ENCODE assay signal across 18 cellular contexts in the genomic region with DNA sequence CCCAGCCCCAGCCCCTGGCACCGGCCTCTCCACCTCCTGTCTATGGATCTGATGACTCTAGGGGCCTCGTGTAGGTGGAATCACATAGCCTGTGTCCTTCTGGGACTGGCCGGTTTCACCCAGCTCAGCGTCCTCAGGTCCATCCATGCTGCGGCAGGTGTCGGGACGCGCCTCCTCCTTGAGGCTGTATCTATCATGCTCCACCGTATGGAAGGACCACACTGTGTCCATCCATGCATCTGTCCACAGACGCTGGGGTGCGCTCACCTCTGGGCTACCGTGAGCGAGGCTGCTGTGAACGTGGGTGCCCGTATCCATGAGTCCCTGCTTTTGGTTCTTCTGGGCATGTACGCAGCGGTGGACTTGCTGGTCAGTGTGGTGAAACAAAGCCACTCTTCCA.
DNase-seq lines count a peak whose midpoint lies in the region; ATAC-seq lines count a peak whose summit lies in the region.
"Had no signal": no experiment of that assay in that cellular context is flagged by ENCODE, and none has a peak within 500 bp of the region (broad histone marks: within the 10 kb centered on the region; RNA-seq: fewer than 3 reads in every experiment).

No MANE protein-coding gene starts in this region.

- H3K36me3 ChIP-seq in CD4-positive, alpha-beta memory T cell (ENCODE audit: insufficient read depth, low read length), result no peaks in the 10 kb centered on the region
- peaks cover 0 to 4% of the 10 kb centered on the region in 2 experiments for H3K36me3 ChIP-seq in trophoblast cell (ENCODE audit: control insufficient read depth in 1 of 2, insufficient read depth in 2 of 2, low read length in 2 of 2)
- H3K36me3 ChIP-seq: thyroid gland had no signal

- no peak overlapping the region for H2BK5ac ChIP-seq in trophoblast cell (ENCODE audit: low read depth, low read length, poor library complexity)

- no peak overlapping the region for H3K27ac ChIP-seq in CD4-positive, alpha-beta memory T cell (ENCODE audit: low read depth, low read length)
- H3K27ac ChIP-seq in trophoblast cell (ENCODE audit: low read depth, low read length), result no peak overlapping the region
- H3K27ac ChIP-seq: neutrophil, PC-9, thyroid gland had no signal

- H3K27me3 ChIP-seq in CD4-positive, alpha-beta memory T cell (ENCODE audit: insufficient read depth, low read length), result no peaks in the 10 kb centered on the region
- H3K27me3 ChIP-seq in trophoblast cell (ENCODE audit: insufficient read depth, low read length), result no peaks in the 10 kb centered on the region
- H3K27me3 ChIP-seq: neutrophil, thyroid gland had no signal

- no CpG with 5 or more reads among the region's 17 CpGs for WGBS in trophoblast cell (ENCODE audit: extremely low coverage, insufficient coverage, insufficient read length)

- no peak overlapping the region for H4K12ac ChIP-seq in trophoblast cell (ENCODE audit: low read depth, low read length)

- H3K9me3 Mint-ChIP-seq in activated CD8-positive, alpha-beta memory T cell treated with anti-CD3 and anti-CD28 coated beads, Interleukin-2, amount 10 ng/mL, durations not matched to agents 7 days and 5 days (ENCODE audit: low read depth), result no peaks in the 10 kb centered on the region
- no peaks in the 10 kb centered on the region for H3K9me3 Mint-ChIP-seq in CD4-positive, alpha-beta memory T cell
- no peaks in the 10 kb centered on the region for H3K9me3 Mint-ChIP-seq in dendritic cell treated with granulocyte-macrophage colony-stimulating factor and Interleukin-4, amounts not matched to agents 40 ng/mL and 50 ng/mL, for 4 days

- no peak overlapping the region for H2AK5ac ChIP-seq in trophoblast cell (ENCODE audit: low read length)

- peaks cover 15% of the 10 kb centered on the region for H3K4me1 ChIP-seq in CD4-positive, alpha-beta memory T cell (ENCODE audit: insufficient read depth, low read length)
- no peaks in the 10 kb centered on the region for H3K4me1 ChIP-seq in trophoblast cell (ENCODE audit: control insufficient read depth in 1 of 2, insufficient read depth in 2 of 2, low read length in 2 of 2)
- H3K4me1 ChIP-seq: thyroid gland had no signal

- ATAC-seq in activated CD8-positive, alpha-beta memory T cell treated with anti-CD3 and anti-CD28 coated beads, Interleukin-2, amount 10 ng/mL, durations not matched to agents 7 days and 5 days, result peak; percentile 21
- ATAC-seq in left colon (no peak), HG03354 (IDR thresholded peaks at IDR 0.05; ENCODE audit: poor library complexity, severe bottlenecking, unreplicated experiment) (no peak)
- ATAC-seq: stimulated activated naive CD8-positive, alpha-beta T cell treated with anti-CD3 and anti-CD28 coated beads, Interleukin-15, Interleukin-2, amounts not matched to agents 100 U/mL and 50 U/mL, for 24 hours had no signal

- no peaks in the 10 kb centered on the region for H3K79me1 ChIP-seq in trophoblast cell (ENCODE audit: low read length)

- H3K27me3 Mint-ChIP-seq in activated CD8-positive, alpha-beta memory T cell treated with anti-CD3 and anti-CD28 coated beads, Interleukin-2, amount 10 ng/mL, durations not matched to agents 7 days and 5 days, result no peaks in the 10 kb centered on the region
- no peaks in the 10 kb centered on the region for H3K27me3 Mint-ChIP-seq in CD4-positive, alpha-beta memory T cell
- no peaks in the 10 kb centered on the region for H3K27me3 Mint-ChIP-seq in dendritic cell treated with granulocyte-macrophage colony-stimulating factor and Interleukin-4, amounts not matched to agents 40 ng/mL and 50 ng/mL, for 4 days

- peaks cover 10% of the 10 kb centered on the region for H3K4me1 Mint-ChIP-seq in activated CD8-positive, alpha-beta memory T cell treated with anti-CD3 and anti-CD28 coated beads, Interleukin-2, amount 10 ng/mL, durations not matched to agents 7 days and 5 days
- peaks cover 6 to 17% (median 9%) of the 10 kb centered on the region in 4 donors for H3K4me1 Mint-ChIP-seq in CD4-positive, alpha-beta memory T cell
- peaks cover 47% of the 10 kb centered on the region for H3K4me1 Mint-ChIP-seq in dendritic cell treated with granulocyte-macrophage colony-stimulating factor and Interleukin-4, amounts not matched to agents 40 ng/mL and 50 ng/mL, for 4 days (ENCODE audit: low read depth)

- H3K9me3 ChIP-seq in CD4-positive, alpha-beta memory T cell (ENCODE audit: control insufficient read depth in 1 of 2, low read length in 2 of 2), result no peaks in the 10 kb centered on the region
- H3K9me3 ChIP-seq in trophoblast cell (ENCODE audit: insufficient read depth, low read depth, low read length), result peaks cover 5% of the 10 kb centered on the region
- H3K9me3 ChIP-seq: mucosa of descending colon, neutrophil, thyroid gland had no signal

- H3K4me3 Mint-ChIP-seq in activated CD8-positive, alpha-beta memory T cell treated with anti-CD3 and anti-CD28 coated beads, Interleukin-2, amount 10 ng/mL, durations not matched to agents 7 days and 5 days, result no peak overlapping the region
- peak overlapping the region in 5 of 8 donors; percentile 8 to 54 (median 49) for H3K4me3 Mint-ChIP-seq in CD4-positive, alpha-beta memory T cell
- no peak overlapping the region for H3K4me3 Mint-ChIP-seq in dendritic cell treated with granulocyte-macrophage colony-stimulating factor and Interleukin-4, amounts not matched to agents 40 ng/mL and 50 ng/mL, for 4 days

- CTCF ChIA-PET in activated CD8-positive, alpha-beta memory T cell treated with anti-CD3 and anti-CD28 coated beads, Interleukin-2, amount 10 ng/mL, durations not matched to agents 7 days and 5 days (lab: Charles Lee), result no interaction called here
- CTCF ChIA-PET in CD4-positive, alpha-beta memory T cell (lab: Charles Lee; ENCODE audit: partially characterized antibody), result no interaction called here

- H3K4ac ChIP-seq in trophoblast cell (ENCODE audit: low read depth, low read length), result no peak overlapping the region

- no peak overlapping the region for H3K9ac ChIP-seq in trophoblast cell (ENCODE audit: low read length)

- no peak overlapping the region for H3K4me2 ChIP-seq in trophoblast cell (ENCODE audit: low read length)
- H3K4me2 ChIP-seq: PC-9 had no signal

- peaks cover 3% of the 10 kb centered on the region for H3K36me3 Mint-ChIP-seq in activated CD8-positive, alpha-beta memory T cell treated with anti-CD3 and anti-CD28 coated beads, Interleukin-2, amount 10 ng/mL, durations not matched to agents 7 days and 5 days
- peaks cover 0 to 3% of the 10 kb centered on the region in 2 donors for H3K36me3 Mint-ChIP-seq in CD4-positive, alpha-beta memory T cell
- H3K36me3 Mint-ChIP-seq in dendritic cell treated with granulocyte-macrophage colony-stimulating factor and Interleukin-4, amounts not matched to agents 40 ng/mL and 50 ng/mL, for 4 days (ENCODE audit: low read depth), result peaks cover 49% of the 10 kb centered on the region

- H4K91ac ChIP-seq in trophoblast cell (ENCODE audit: low read depth, low read length), result no peak overlapping the region

- no peak overlapping the region for H3K23ac ChIP-seq in trophoblast cell (ENCODE audit: low read length)

- no peak for DNase-seq in activated CD8-positive, alpha-beta memory T cell treated with anti-CD3 and anti-CD28 coated beads, Interleukin-2, amount 10 ng/mL, durations not matched to agents 7 days and 5 days
- no peak for DNase-seq in activated CD8-positive, alpha-beta memory T cell treated with anti-CD3 and anti-CD28 coated beads for 24 hours
- DNase-seq in CD4-positive, alpha-beta memory T cell, result no peak
- DNase-seq in trophoblast cell (no peak), GDM1 (lab: John Stamatoyannopoulos, UW) (no peak), left colon (no peak)
- DNase-seq: amniotic stem cell; H7; NCI-H226; SIG-M5; stimulated activated CD4-positive, alpha-beta T cell treated with anti-CD3 and anti-CD28 coated beads, Interleukin-4, amount 100 ng/mL, for 1 hour; stimulated activated naive CD8-positive, alpha-beta T cell treated with anti-CD3 and anti-CD28 coated beads, Interleukin-15, Interleukin-2, amounts not matched to agents 100 U/mL and 50 U/mL, for 24 hours had no signal

- POLR2A ChIA-PET in CD4-positive, alpha-beta memory T cell (lab: Charles Lee; ENCODE audit: partially characterized antibody), result interaction anchor here (1.2 to 2.4 kb wide), 4 partner anchors 11 to 29 kb away, joined by 3 to 14 read pairs (median 5); no protein-coding TSS in a partner anchor

- H3K14ac ChIP-seq in trophoblast cell (ENCODE audit: low read length), result no peak overlapping the region

- no peak overlapping the region for H2BK120ac ChIP-seq in trophoblast cell (ENCODE audit: insufficient read depth, low read length, poor library complexity)

- no peak overlapping the region for H2BK12ac ChIP-seq in trophoblast cell (ENCODE audit: low read length)

- H3K4me3 ChIP-seq in CD4-positive, alpha-beta memory T cell (ENCODE audit: low read length in 2 of 2), result no peak overlapping the region
- peak overlapping the region; percentile 18 for H3K4me3 ChIP-seq in trophoblast cell (ENCODE audit: low read depth, low read length)
- H3K4me3 ChIP-seq: mucosa of descending colon, PC-9, thyroid gland had no signal

- H3K27ac Mint-ChIP-seq in activated CD8-positive, alpha-beta memory T cell treated with anti-CD3 and anti-CD28 coated beads, Interleukin-2, amount 10 ng/mL, durations not matched to agents 7 days and 5 days, result peak overlapping the region; percentile 40
- H3K27ac Mint-ChIP-seq in CD4-positive, alpha-beta memory T cell, result peak overlapping the region in 4 of 7 donors; percentile 7 to 47 (median 30)
- H3K27ac Mint-ChIP-seq in dendritic cell treated with granulocyte-macrophage colony-stimulating factor and Interleukin-4, amounts not matched to agents 40 ng/mL and 50 ng/mL, for 4 days, result peak overlapping the region; percentile 77

- no peak overlapping the region for H3K18ac ChIP-seq in trophoblast cell (ENCODE audit: low read length)

- no peak overlapping the region for H4K8ac ChIP-seq in trophoblast cell (ENCODE audit: low read depth, low read length)

- H2AFZ ChIP-seq in trophoblast cell (ENCODE audit: insufficient read depth, low read length, poor library complexity), result no peak overlapping the region
- H2AFZ ChIP-seq: PC-9 had no signal

- intact Hi-C loops in CD4-positive, alpha-beta memory T cell (cut with micrococcal nuclease), result no loop called here
- intact Hi-C loops in dendritic cell treated with granulocyte-macrophage colony-stimulating factor and Interleukin-4, amounts not matched to agents 40 ng/mL and 50 ng/mL, for 4 days (cut with micrococcal nuclease), result no loop called here
- intact Hi-C loops in left colon (cut with DNase I, micrococcal nuclease), result no loop called here

- no peaks in the 10 kb centered on the region for H3K79me2 ChIP-seq in trophoblast cell (ENCODE audit: control insufficient read depth, insufficient read depth, low read length, poor library complexity)

Comparison
In these comparisons a context has a peak if more than half of its experiments do, and no peak if none do; other contexts are left out.
1. H3K4me3 Mint-ChIP-seq: peak in CD4-positive, alpha-beta memory T cell (5 of 8); none in activated CD8-positive, alpha-beta memory T cell treated with anti-CD3 and anti-CD28 coated beads, Interleukin-2, amount 10 ng/mL, durations not matched to agents 7 days and 5 days (single experiment) and dendritic cell treated with granulocyte-macrophage colony-stimulating factor and Interleukin-4, amounts not matched to agents 40 ng/mL and 50 ng/mL, for 4 days (single experiment).
2. Peak in every context shown above with its lines, with median percentiles within 50 percentile points of each other: H3K27ac Mint-ChIP-seq.